Comparison of ENCODE assay signal across 28 cellular contexts in genomic region chr14:85061256-85061655, GRCh38.
"Had no signal": no experiment of that assay in that cellular context is flagged by ENCODE, and none has a peak within 500 bp of the region (broad histone marks: within the 10 kb centered on the region; RNA-seq: fewer than 3 reads in every experiment).

No MANE protein-coding gene starts in this region.

- H3K27me3 Mint-ChIP-seq: naive B cell; stimulated activated memory B cell treated with anti-CD40 and anti-IgM and Interleukin-4, amounts not matched to agents 10 μg/mL and 1 μg/mL and 100 μg/mL, for 72 hours; stimulated activated naive CD8-positive, alpha-beta T cell treated with anti-CD3 and anti-CD28 coated beads, Interleukin-15, amount 100 ng/mL, for 72 hours had no signal

- H3K27ac Mint-ChIP-seq: immature natural killer cell; mesothelial cell of epicardium; natural killer cell; nephron progenitor cell; neural progenitor cell; stimulated activated memory B cell treated with anti-CD40 and anti-IgM and Interleukin-4, amounts not matched to agents 10 μg/mL and 1 μg/mL and 100 μg/mL, for 72 hours; stimulated activated naive CD8-positive, alpha-beta T cell treated with anti-CD3 and anti-CD28 coated beads, Interleukin-15, amount 100 ng/mL, for 72 hours had no signal

- H3K4me3 ChIP-seq: left ventricle myocardium inferior, neural progenitor cell, right atrium auricular region, right lobe of liver, smooth muscle cell, testis, thyroid gland, transverse colon, upper lobe of left lung, vagina had no signal

- H3K36me3 ChIP-seq: left ventricle myocardium inferior, neural progenitor cell, neutrophil, right atrium auricular region, right lobe of liver, thyroid gland, transverse colon, upper lobe of left lung, vagina had no signal

- H3K79me2 ChIP-seq: parathyroid adenoma had no signal

- H3K4me3 Mint-ChIP-seq: immature natural killer cell; mesothelial cell of epicardium; naive B cell; natural killer cell; nephron progenitor cell; neural progenitor cell; stimulated activated memory B cell treated with anti-CD40 and anti-IgM and Interleukin-4, amounts not matched to agents 10 μg/mL and 1 μg/mL and 100 μg/mL, for 72 hours; stimulated activated naive CD8-positive, alpha-beta T cell treated with anti-CD3 and anti-CD28 coated beads, Interleukin-15, amount 100 ng/mL, for 72 hours had no signal

- H3K9ac ChIP-seq: neural progenitor cell, parathyroid adenoma had no signal

- ATAC-seq: natural killer cell; right lobe of liver; stimulated activated memory B cell treated with anti-CD40 and anti-IgM and Interleukin-4, amounts not matched to agents 10 μg/mL and 1 μg/mL and 100 μg/mL, for 72 hours; stimulated activated naive CD8-positive, alpha-beta T cell treated with anti-CD3 and anti-CD28 coated beads, Interleukin-15, amount 100 ng/mL, for 72 hours had no signal

- H3K4me1 Mint-ChIP-seq: immature natural killer cell; naive B cell; natural killer cell; nephron progenitor cell; neural progenitor cell; stimulated activated memory B cell treated with anti-CD40 and anti-IgM and Interleukin-4, amounts not matched to agents 10 μg/mL and 1 μg/mL and 100 μg/mL, for 72 hours; stimulated activated naive CD8-positive, alpha-beta T cell treated with anti-CD3 and anti-CD28 coated beads, Interleukin-15, amount 100 ng/mL, for 72 hours had no signal

- H3K4me1 ChIP-seq: left ventricle myocardium inferior, neural progenitor cell, parathyroid adenoma, right atrium auricular region, right lobe of liver, testis, thyroid gland, transverse colon, upper lobe of left lung, vagina had no signal

- H3K9me3 ChIP-seq: neutrophil, right atrium auricular region, right lobe of liver, testis, thyroid gland, transverse colon, upper lobe of left lung, vagina had no signal

- H2AFZ ChIP-seq: neural progenitor cell, parathyroid adenoma had no signal

- DNase-seq: hypothalamus; immature natural killer cell; islet precursor cell; left ventricle myocardium inferior; mesendoderm; naive B cell; natural killer cell; nephron progenitor cell; occipital lobe; right lobe of liver; stimulated activated CD4-positive, alpha-beta T cell treated with anti-CD3 and anti-CD28 coated beads, Interleukin-1b, Interleukin-23, amount 100 ng/mL, for 48 hours; stimulated activated CD4-positive, alpha-beta T cell treated with anti-CD3 and anti-CD28 coated beads, Interleukin-2, amount 100 ng/mL, for 48 hours; stimulated activated CD4-positive, alpha-beta T cell treated with anti-CD3 and anti-CD28 coated beads, Interleukin-4, amount 100 ng/mL, for 4 hours; stimulated activated CD8-positive, alpha-beta memory T cell treated with anti-CD3 and anti-CD28 coated beads, Interleukin-4, amount 100 ng/mL, for 48 hours; stimulated activated naive CD4-positive, alpha-beta T cell treated with Interleukin-2 at 50 U/mL for 16 hours; stimulated activated naive CD8-positive, alpha-beta T cell treated with anti-CD3 and anti-CD28 coated beads, Interleukin-15, amount 100 ng/mL, for 72 hours; testis; thyroid gland; transverse colon; upper lobe of left lung had no signal

- H3K27ac ChIP-seq: left ventricle myocardium inferior, neural progenitor cell, neutrophil, parathyroid adenoma, right atrium auricular region, right lobe of liver, testis, thyroid gland, transverse colon, upper lobe of left lung, vagina had no signal

- H3K4me2 ChIP-seq: neural progenitor cell, smooth muscle cell had no signal

- H3K36me3 Mint-ChIP-seq: immature natural killer cell; mesothelial cell of epicardium; naive B cell; natural killer cell; neural progenitor cell; stimulated activated memory B cell treated with anti-CD40 and anti-IgM and Interleukin-4, amounts not matched to agents 10 μg/mL and 1 μg/mL and 100 μg/mL, for 72 hours had no signal

- H3K27me3 ChIP-seq: neural progenitor cell, neutrophil, right atrium auricular region, right lobe of liver, testis, thyroid gland, transverse colon, upper lobe of left lung, vagina had no signal
